8 cellular contexts compared by ENCODE assay signal in genomic region chr6:144215932-144216667, GRCh38.
DNase-seq lines count a peak whose midpoint lies in the region; ATAC-seq and TF ChIP-seq lines count a peak whose summit lies in the region.

No MANE protein-coding gene starts in this region.

- no peaks in the 10 kb centered on the region for H3K36me3 ChIP-seq in DND-41 (ENCODE audit: insufficient read depth, low read length)
- H3K36me3 ChIP-seq in PC-9 (ENCODE audit: low read depth), result no peaks in the 10 kb centered on the region
- H3K36me3 ChIP-seq in muscle layer of colon (ENCODE audit: insufficient read depth, low read length), result no peaks in the 10 kb centered on the region

- no peaks in the 10 kb centered on the region for H3K9me2 ChIP-seq in PC-9 (ENCODE audit: insufficient read depth)

- CTCF ChIA-PET in PC-9 (lab: Charles Lee), result interaction anchor here (0.6 kb wide), 1 partner anchor 68 kb away, joined by 3 read pairs; no protein-coding TSS in a partner anchor

- peaks cover 8% of the 10 kb centered on the region for H3K9me3 ChIP-seq in DND-41 (ENCODE audit: insufficient read depth, low read length, severe bottlenecking)
- H3K9me3 ChIP-seq in PC-9 (ENCODE audit: insufficient read depth, low read depth), result no peaks in the 10 kb centered on the region; the same call in 1 of the 2 replicates
- no peaks in the 10 kb centered on the region for H3K9me3 ChIP-seq in muscle layer of colon (ENCODE audit: low read length)

- H3K4me1 ChIP-seq in DND-41 (ENCODE audit: insufficient read depth, low read length), result peaks cover 31% of the 10 kb centered on the region
- H3K4me1 ChIP-seq in PC-9 (replicated peaks; ENCODE audit: insufficient read depth), result peaks cover 15% of the 10 kb centered on the region; the same call in 1 of the 2 replicates
- H3K4me1 ChIP-seq in muscle layer of colon (ENCODE audit: insufficient read depth, low read length), result peaks cover 14% of the 10 kb centered on the region

- peak overlapping the region; percentile 100 for H2AFZ ChIP-seq in DND-41 (ENCODE audit: low read depth, low read length)
- peak overlapping the region; percentile 100 for H2AFZ ChIP-seq in PC-9

- H3K79me2 ChIP-seq in DND-41 (ENCODE audit: insufficient read depth, low read length) (no peaks in the 10 kb centered on the region), PC-9 (ENCODE audit: low read depth) (no peaks in the 10 kb centered on the region)

- DNase-seq in DND-41 (peak; percentile 95), KG1 (lab: John Stamatoyannopoulos, UW) (peak; percentile 99), PC-9 (peak; percentile 85 to 96)
- peak; percentile 94 to 96 for DNase-seq in activated T-cell treated with anti-CD3 and anti-CD28 coated beads, Interleukin-2, amount 50 U/mL, for 48 hours
- peak; percentile 85 to 88 for DNase-seq in stimulated activated CD8-positive, alpha-beta memory T cell treated with anti-CD3 and anti-CD28 coated beads, Interleukin-7, amount 100 ng/mL, for 1 hour (ENCODE audit: low read depth in 2 of 2)

- H3K27ac ChIP-seq in DND-41 (ENCODE audit: low read length) (peak overlapping the region; percentile 84), PC-9 (peak overlapping the region; percentile 70), muscle layer of colon (ENCODE audit: low read depth, low read length) (peak overlapping the region; percentile 97)

- ATAC-seq in DND-41 (ENCODE audit: insufficient read depth, low read depth) (peak; percentile 90), GM21737 (IDR thresholded peaks at IDR 0.05; ENCODE audit: unreplicated experiment) (peak; percentile 84), esophagus mucosa (peak; percentile 97)

- TF ChIP-seq CTCF in DND-41 (IDR thresholded peaks at IDR 0.05; ENCODE audit: borderline replicate concordance, extremely low read depth, low read length, poor library complexity, severe bottlenecking) (peak; percentile 77), PC-9 (conservative IDR thresholded peaks at IDR 0.05) (peak; percentile 83)

- POLR2A ChIA-PET in PC-9 (lab: Charles Lee; ENCODE audit: unreplicated experiment), result interaction anchor here (0.6 to 0.7 kb wide), 2 partner anchors 48 to 266 kb away, joined by 7 to 10 read pairs; no protein-coding TSS in a partner anchor

- intact Hi-C loops in PC-9 (cut with micrococcal nuclease; ENCODE audit: unreplicated experiment), result loop anchor here (1.0 to 5.0 kb wide), 11 partner anchors 51 to 374 kb away; partner anchors contain the start of genes LTV1, STX11 and UTRN

- peak overlapping the region; percentile 48 to 60; a peak in 3 of 4 replicates for H3K4me3 ChIP-seq in DND-41 (ENCODE audit: low read depth in 1 of 2, low read length in 2 of 2)
- peak overlapping the region; percentile 85 for H3K4me3 ChIP-seq in PC-9
- H3K4me3 ChIP-seq in muscle layer of colon (ENCODE audit: low read depth in 1 of 2, low read length in 2 of 2), result peak overlapping the region; percentile 61 to 95

- H4K20me1 ChIP-seq in DND-41 (ENCODE audit: insufficient read depth, low read length), result no peaks in the 10 kb centered on the region
- H4K20me1 ChIP-seq in PC-9 (ENCODE audit: insufficient read depth), result no peaks in the 10 kb centered on the region

- peak overlapping the region; percentile 66 for H3K9ac ChIP-seq in DND-41 (ENCODE audit: low read depth, low read length)
- peak overlapping the region; percentile 29 for H3K9ac ChIP-seq in muscle layer of colon (ENCODE audit: low read length)

- peak overlapping the region; percentile 80 for H3K4me2 ChIP-seq in DND-41 (ENCODE audit: insufficient read depth, low read length)
- peak overlapping the region; percentile 95 for H3K4me2 ChIP-seq in PC-9

- no TSS peak for BruUV-seq in PC-9 (replicated peaks; lab: Mats Ljungman, UMichigan)

- H3F3A ChIP-seq in PC-9 (ENCODE audit: insufficient read depth, low read depth), result peaks cover 5% of the 10 kb centered on the region; the same call in 1 of the 2 replicates

- H3K27me3 ChIP-seq in DND-41 (ENCODE audit: insufficient read depth, low read length, poor library complexity), result no peaks in the 10 kb centered on the region
- H3K27me3 ChIP-seq in PC-9 (ENCODE audit: insufficient read depth, low read depth), result no peaks in the 10 kb centered on the region
- no peaks in the 10 kb centered on the region for H3K27me3 ChIP-seq in muscle layer of colon (ENCODE audit: control insufficient read depth in 1 of 2, insufficient read depth in 2 of 2, low read length in 2 of 2)

Comparison
In these comparisons a context has a peak if more than half of its experiments do, and no peak if none do; other contexts are left out.
1. Peak in every context shown above with its lines: DNase-seq, ATAC-seq, H3K4me3 ChIP-seq and H3K27ac ChIP-seq.